Comparison of ENCODE assay signal across 36 cellular contexts in the genomic region with DNA sequence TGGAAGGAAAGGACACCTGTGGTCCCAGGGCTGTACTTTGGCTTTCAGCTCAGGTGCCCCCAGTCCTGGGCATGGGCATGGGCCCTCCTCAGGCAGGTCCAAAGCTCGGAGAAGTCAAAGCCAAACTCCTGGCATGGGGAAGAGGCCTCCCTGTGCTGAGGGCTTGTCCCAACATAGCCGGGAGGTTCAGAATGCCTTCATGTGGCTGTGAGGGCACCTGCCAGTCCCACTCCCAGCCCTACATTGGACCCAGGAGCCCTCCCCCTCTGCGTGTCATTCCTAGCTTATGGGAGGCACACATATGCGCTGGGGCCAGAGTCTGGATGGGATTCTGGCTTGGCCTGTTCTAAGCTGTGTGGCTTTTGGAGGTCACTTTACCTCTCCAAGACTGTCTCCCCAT. TPM values are rescaled to one million over a fixed set of nuclear protein-coding genes. Genes with fewer than 3 reads are reported as not detected.
"Had no signal": no experiment of that assay in that cellular context is flagged by ENCODE, and none has a peak within 500 bp of the region (broad histone marks: within the 10 kb centered on the region; RNA-seq: fewer than 3 reads in every experiment).

No MANE protein-coding gene starts in this region.

- ATAC-seq: activated CD8-positive, alpha-beta T cell treated with anti-CD3 and anti-CD28 coated beads for 36 hours; activated naive CD4-positive, alpha-beta T cell treated with anti-CD3 and anti-CD28 coated beads, Interleukin-2, amount 50 U/mL, for 72 hours; activated naive CD8-positive, alpha-beta T cell treated with anti-CD3 and anti-CD28 coated beads, Interleukin-2, amount 50 U/mL, for 24 hours; activated T-cell treated with anti-CD3 and anti-CD28 coated beads, Interleukin-2, amount 50 U/mL, for 4 hours; activated T-cell treated with anti-CD3 and anti-CD28 coated beads, Interleukin-2, amount 50 U/mL, for 72 hours; activated T-helper 17 cell treated with anti-CD3 and anti-CD28 coated beads, Interleukin-2, amount 50 U/mL, for 72 hours; T-cell; T-helper 17 cell had no signal

- DNase-seq: activated B cell treated with CpG ODN at 0.5 μM for 24 hours; activated CD4-positive, alpha-beta memory T cell treated with anti-CD3 and anti-CD28 coated beads for 36 hours; activated CD4-positive, alpha-beta T cell treated with anti-CD3 and anti-CD28 coated beads for 4 hours; activated CD4-positive, alpha-beta T cell treated with anti-CD3 and anti-CD28 coated beads, Interleukin-2, amount 10 ng/mL, durations not matched to agents 24 days and 14 days; activated CD4-positive, alpha-beta T cell treated with anti-CD3 and anti-CD28 coated beads, Interleukin-2, amount 50 U/mL, for 1 hour; activated CD4-positive, alpha-beta T cell treated with anti-CD3 and anti-CD28 coated beads, Interleukin-2, amount 50 U/mL, for 4 hours; activated CD4-positive, CD25-positive, alpha-beta regulatory T cell treated with anti-CD3 and anti-CD28 coated beads, Interleukin-2, amount 50 U/mL, for 72 hours; activated CD8-positive, alpha-beta memory T cell treated with anti-CD3 and anti-CD28 coated beads, Interleukin-2, amount 50 U/mL, for 4 hours; activated CD8-positive, alpha-beta T cell treated with anti-CD3 and anti-CD28 coated beads for 36 hours; activated effector memory CD4-positive, alpha-beta T cell treated with anti-CD3 and anti-CD28 coated beads, Interleukin-2, amount 50 U/mL, for 16 hours; activated gamma-delta T cell treated with Interleukin-2 at 50 U/mL for 16 hours; activated naive CD4-positive, alpha-beta T cell; activated naive CD4-positive, alpha-beta T cell treated with anti-CD3 and anti-CD28 coated beads for 36 hours; activated naive CD4-positive, alpha-beta T cell treated with anti-CD3 and anti-CD28 coated beads, Interleukin-2, amount 50 U/mL, for 16 hours; activated naive CD8-positive, alpha-beta T cell treated with anti-CD3 and anti-CD28 coated beads, Interleukin-2, amount 10 ng/mL, durations not matched to agents 7 days and 5 days; activated naive CD8-positive, alpha-beta T cell treated with anti-CD3 and anti-CD28 coated beads, Interleukin-2, amount 50 U/mL, for 24 hours; activated T-cell treated with anti-CD3 and anti-CD28 coated beads for 4 hours; activated T-cell treated with anti-CD3 and anti-CD28 coated beads, Interleukin-2, amount 50 U/mL, for 1 hour; activated T-cell treated with anti-CD3 and anti-CD28 coated beads, Interleukin-2, amount 50 U/mL, for 4 hours; activated T-cell treated with anti-CD3 and anti-CD28 coated beads, Interleukin-2, amount 50 U/mL, for 72 hours; amygdala; anterior cingulate cortex; caudate nucleus; cerebellar nuclear complex; T-cell; T-helper 17 cell; T-helper 9 cell had no signal

- H3K4me3 ChIP-seq: ascending aorta, cardiac muscle cell had no signal

- H3K27me3 ChIP-seq: ascending aorta had no signal

- H3K27ac ChIP-seq: ascending aorta, cardiac muscle cell, VCaP had no signal

- H3K9me3 Mint-ChIP-seq: activated B cell treated with CpG ODN at 0.5 μM for 24 hours; activated naive CD4-positive, alpha-beta T cell treated with anti-CD3 and anti-CD28 coated beads for 36 hours; activated T-cell treated with anti-CD3 and anti-CD28 coated beads, Interleukin-2, amount 50 U/mL, for 4 hours; activated T-helper 17 cell treated with anti-CD3 and anti-CD28 coated beads, Interleukin-2, amount 50 U/mL, for 72 hours; central memory CD8-positive, alpha-beta T cell; T-cell had no signal

- H3K27ac Mint-ChIP-seq: activated B cell treated with CpG ODN at 0.5 μM for 24 hours; activated CD4-positive, alpha-beta memory T cell treated with anti-CD3 and anti-CD28 coated beads for 36 hours; activated CD4-positive, alpha-beta T cell treated with anti-CD3 and anti-CD28 coated beads, Interleukin-2, amount 10 ng/mL, durations not matched to agents 24 days and 14 days; activated CD8-positive, alpha-beta T cell treated with anti-CD3 and anti-CD28 coated beads for 36 hours; activated naive CD4-positive, alpha-beta T cell treated with anti-CD3 and anti-CD28 coated beads for 36 hours; activated naive CD4-positive, alpha-beta T cell treated with anti-CD3 and anti-CD28 coated beads, Interleukin-2, amount 50 U/mL, for 72 hours; activated naive CD8-positive, alpha-beta T cell treated with anti-CD3 and anti-CD28 coated beads, Interleukin-2, amount 10 ng/mL, durations not matched to agents 7 days and 5 days; activated naive CD8-positive, alpha-beta T cell treated with anti-CD3 and anti-CD28 coated beads, Interleukin-2, amount 50 U/mL, for 24 hours; activated T-cell treated with anti-CD3 and anti-CD28 coated beads, Interleukin-2, amount 50 U/mL, for 72 hours; activated T-helper 1 cell treated with anti-CD3 and anti-CD28 coated beads, Interleukin-12 subunit alpha, Interleukin-12 subunit beta, Interleukin-2, Interleukin-4 antibody, amounts not matched to agents 30 ng/mL and 10 ng/mL and 1 ng/mL, durations not matched to agents 14 hours and 24 hours and 36 hours; activated T-helper 17 cell treated with anti-CD3 and anti-CD28 coated beads, Interleukin-2, amount 50 U/mL, for 72 hours; T-cell had no signal

- FAIRE-seq: bronchial epithelial cell, TTC549 had no signal

- H3K4me3 Mint-ChIP-seq: activated B cell treated with CpG ODN at 0.5 μM for 24 hours; activated CD4-positive, alpha-beta memory T cell treated with anti-CD3 and anti-CD28 coated beads for 36 hours; activated CD4-positive, alpha-beta T cell treated with anti-CD3 and anti-CD28 coated beads, Interleukin-2, amount 10 ng/mL, durations not matched to agents 24 days and 14 days; activated CD8-positive, alpha-beta T cell treated with anti-CD3 and anti-CD28 coated beads for 36 hours; activated naive CD4-positive, alpha-beta T cell treated with anti-CD3 and anti-CD28 coated beads for 36 hours; activated naive CD8-positive, alpha-beta T cell treated with anti-CD3 and anti-CD28 coated beads, Interleukin-2, amount 10 ng/mL, durations not matched to agents 7 days and 5 days; activated naive CD8-positive, alpha-beta T cell treated with anti-CD3 and anti-CD28 coated beads, Interleukin-2, amount 50 U/mL, for 24 hours; activated T-cell treated with anti-CD3 and anti-CD28 coated beads, Interleukin-2, amount 50 U/mL, for 4 hours; activated T-cell treated with anti-CD3 and anti-CD28 coated beads, Interleukin-2, amount 50 U/mL, for 72 hours; activated T-helper 1 cell treated with anti-CD3 and anti-CD28 coated beads, Interleukin-12 subunit alpha, Interleukin-12 subunit beta, Interleukin-2, Interleukin-4 antibody, amounts not matched to agents 30 ng/mL and 10 ng/mL and 1 ng/mL, durations not matched to agents 14 hours and 24 hours and 36 hours; activated T-helper 17 cell treated with anti-CD3 and anti-CD28 coated beads, Interleukin-2, amount 50 U/mL, for 72 hours; central memory CD8-positive, alpha-beta T cell; T-cell; T-helper 17 cell had no signal

- H3K9me3 ChIP-seq: ascending aorta had no signal

- H3K36me3 ChIP-seq: ascending aorta, cardiac muscle cell had no signal

RNA-seq across cellular contexts. Expression of a gene that starts 1.0 kb away (rescaled TPM):
- total RNA-seq: ascending aorta had no signal
